ENCODE assay signal across 8 cellular contexts in genomic region chr2:87512864-87513530, GRCh38.
DNase-seq lines count a peak whose midpoint lies in the region; ATAC-seq, FAIRE-seq and TF ChIP-seq lines count a peak whose summit lies in the region.
"Not testable (repeated sequence)": the region's sequence is repeated elsewhere in the genome, so short reads cannot be mapped to it uniquely, and the experiment has no call there.

No MANE protein-coding gene starts in this region.

- not testable (repeated sequence) for H3K9me1 ChIP-seq in K562 (ENCODE audit: control insufficient read depth, insufficient read depth, low read length)

- not testable (repeated sequence) for TF ChIP-seq RAD21 in A549 (conservative IDR thresholded peaks at IDR 0.05 in 1 of 2, IDR thresholded peaks at IDR 0.05 in 1 of 2); K562 (CRISPR knock-in tag; conservative IDR thresholded peaks at IDR 0.05 in 1 of 2, IDR thresholded peaks at IDR 0.05 in 1 of 2)

- not testable (repeated sequence) for H3K36me3 ChIP-seq in OCI-LY7 (ENCODE audit: insufficient read depth, low read length); K562 (ENCODE audit: control insufficient read depth, insufficient read depth, low read length)

- POLR2A ChIA-PET in A549 (lab: Yijun Ruan, JAX); OCI-LY7 (lab: Charles Lee); activated CD4-positive, alpha-beta T cell treated with anti-CD3 and anti-CD28 coated beads, Interleukin-2, amount 10 ng/mL, durations not matched to agents 7 days and 5 days (lab: Charles Lee); K562 (lab: Yijun Ruan, JAX): not testable (repeated sequence)

- H3K4me2 ChIP-seq in A549 (peak overlapping the region; percentile 69), OCI-LY7 (ENCODE audit: low read length) (0 out of 2 replicates have a peak overlapping the region, but pooled peaks have one; percentile 9)
- not testable (repeated sequence) for H3K4me2 ChIP-seq in K562 (ENCODE audit: insufficient read depth, low read length)

- ATAC-seq in A549 (0 out of 6 replicates have a peak, but pooled peaks of 1 of the 2 experiments have one; percentile 18), left lobe of liver (peak; percentile 67)
- ATAC-seq in K562, result not testable (repeated sequence)

- H3K79me2 ChIP-seq in OCI-LY7 (ENCODE audit: insufficient read depth, low read depth, low read length), result not testable (repeated sequence)
- peaks cover 47% of the 10 kb centered on the region for H3K79me2 ChIP-seq in K562 (ENCODE audit: control insufficient read depth, insufficient read depth, low read length)

- not testable (repeated sequence) for H3K9me3 ChIP-seq in A549; OCI-LY7 (ENCODE audit: low read length); K562 (replicated peaks; ENCODE audit: control insufficient read depth, insufficient read depth, low read depth, low read length)

- not testable (repeated sequence) for TF ChIP-seq CTCF in A549 (IDR thresholded peaks at IDR 0.05); OCI-LY7 (conservative IDR thresholded peaks at IDR 0.05; ENCODE audit: low read length); K562 (IDR thresholded peaks at IDR 0.05 in 2 of 3, conservative IDR thresholded peaks at IDR 0.05 in 1 of 3; ENCODE audit: insufficient read depth in 2 of 3, low read depth in 1 of 3, low read length in 3 of 3)

- 3% methylated on average over 5 of the region's 6 CpGs for WGBS in A549 (ENCODE audit: missing lambda C conversion rate)
- 0% methylated on average over 1 of the region's 6 CpGs for WGBS in K562 (ENCODE audit: insufficient coverage, low coverage, missing lambda C conversion rate)

- not testable (repeated sequence) for H3K27me3 Mint-ChIP-seq in activated CD4-positive, alpha-beta T cell treated with anti-CD3 and anti-CD28 coated beads, Interleukin-2, amount 10 ng/mL, durations not matched to agents 7 days and 5 days; activated T-helper 2 cell treated with anti-CD3 and anti-CD28 coated beads, Interferon-gamma antibody, Interleukin-2, Interleukin-4, amounts not matched to agents 10 μg/mL and 5 μg/mL and 100 μg/mL, durations not matched to agents 14 hours and 24 hours and 36 hours (ENCODE audit: low read depth)

- TF ChIP-seq POLR2A in A549 (IDR thresholded peaks at IDR 0.05; ENCODE audit: low read length); K562 (conservative IDR thresholded peaks at IDR 0.05): not testable (repeated sequence)

- not testable (repeated sequence) for H3K36me3 Mint-ChIP-seq in activated CD4-positive, alpha-beta T cell treated with anti-CD3 and anti-CD28 coated beads, Interleukin-2, amount 10 ng/mL, durations not matched to agents 7 days and 5 days (ENCODE audit: low read depth)
- H3K36me3 Mint-ChIP-seq in activated T-helper 2 cell treated with anti-CD3 and anti-CD28 coated beads, Interferon-gamma antibody, Interleukin-2, Interleukin-4, amounts not matched to agents 10 μg/mL and 5 μg/mL and 100 μg/mL, durations not matched to agents 14 hours and 24 hours and 36 hours (ENCODE audit: low read depth), result peaks cover 12% of the 10 kb centered on the region

- TF ChIP-seq EP300 in A549 (IDR thresholded peaks at IDR 0.05); K562 (IDR thresholded peaks at IDR 0.05; ENCODE audit: low read length): not testable (repeated sequence)

- H3K4me1 ChIP-seq in A549 (peaks cover 14% of the 10 kb centered on the region; the same call in 2 of the 3 replicates), OCI-LY7 (ENCODE audit: insufficient read depth, low read length, poor library complexity, severe bottlenecking) (peaks cover 40% of the 10 kb centered on the region)
- H3K4me1 ChIP-seq in K562 (replicated peaks in 1 of 2; ENCODE audit: control insufficient read depth in 2 of 2, insufficient read depth in 2 of 2, low read length in 2 of 2), result not testable (repeated sequence)

- H4K20me1 ChIP-seq in OCI-LY7 (ENCODE audit: insufficient read depth, low read length); K562 (replicated peaks; ENCODE audit: control insufficient read depth, insufficient read depth, low read length): not testable (repeated sequence)

- peak overlapping the region; percentile 31; the same call in 2 of the 3 replicates for H3K4me3 ChIP-seq in A549
- not testable (repeated sequence) for H3K4me3 ChIP-seq in OCI-LY7 (ENCODE audit: low read depth, low read length, poor library complexity, severe bottlenecking); K562

- not testable (repeated sequence) for FAIRE-seq in A549 (lab: Jason Lieb, UNC)
- FAIRE-seq in GM18507 (lab: Jason Lieb, UNC), result peak; percentile 24
- peak; percentile 63 for FAIRE-seq in K562 (lab: Jason Lieb, UNC)

- H3K27ac ChIP-seq in A549, result peak overlapping the region in 1 of 2 experiments; percentile 63; a peak in 2 of 6 replicates
- peak overlapping the region; percentile 73 for H3K27ac ChIP-seq in OCI-LY7 (ENCODE audit: low read depth, low read length, poor library complexity, severe bottlenecking)
- H3K27ac ChIP-seq in K562 (ENCODE audit: extremely low read depth, low read depth, low read length), result 0 out of 3 replicates have a peak overlapping the region, but pooled peaks have one; percentile 61

- not testable (repeated sequence) for H3K9me3 Mint-ChIP-seq in activated CD4-positive, alpha-beta T cell treated with anti-CD3 and anti-CD28 coated beads, Interleukin-2, amount 10 ng/mL, durations not matched to agents 7 days and 5 days; activated T-helper 2 cell treated with anti-CD3 and anti-CD28 coated beads, Interferon-gamma antibody, Interleukin-2, Interleukin-4, amounts not matched to agents 10 μg/mL and 5 μg/mL and 100 μg/mL, durations not matched to agents 14 hours and 24 hours and 36 hours

- CTCF ChIA-PET in A549 (lab: Yijun Ruan, JAX); OCI-LY7 (lab: Charles Lee; ENCODE audit: unreplicated experiment); activated CD4-positive, alpha-beta T cell treated with anti-CD3 and anti-CD28 coated beads, Interleukin-2, amount 10 ng/mL, durations not matched to agents 7 days and 5 days (lab: Charles Lee); K562 (lab: Yijun Ruan, JAX; ENCODE audit: low intra/inter-chr PET ratio): not testable (repeated sequence)

- not testable (repeated sequence) for H3K9me2 ChIP-seq in OCI-LY7 (ENCODE audit: insufficient read depth, low read length)

- not testable (repeated sequence) for H3K4me3 Mint-ChIP-seq in activated CD4-positive, alpha-beta T cell treated with anti-CD3 and anti-CD28 coated beads, Interleukin-2, amount 10 ng/mL, durations not matched to agents 7 days and 5 days
- H3K4me3 Mint-ChIP-seq in activated T-helper 2 cell treated with anti-CD3 and anti-CD28 coated beads, Interferon-gamma antibody, Interleukin-2, Interleukin-4, amounts not matched to agents 10 μg/mL and 5 μg/mL and 100 μg/mL, durations not matched to agents 14 hours and 24 hours and 36 hours (ENCODE audit: low read depth), result peak overlapping the region; percentile 26

- H3K27ac Mint-ChIP-seq in activated CD4-positive, alpha-beta T cell treated with anti-CD3 and anti-CD28 coated beads, Interleukin-2, amount 10 ng/mL, durations not matched to agents 7 days and 5 days, result peak overlapping the region; percentile 69
- H3K27ac Mint-ChIP-seq in activated T-helper 2 cell treated with anti-CD3 and anti-CD28 coated beads, Interferon-gamma antibody, Interleukin-2, Interleukin-4, amounts not matched to agents 10 μg/mL and 5 μg/mL and 100 μg/mL, durations not matched to agents 14 hours and 24 hours and 36 hours, result peak overlapping the region; percentile 81

- H3K4me1 Mint-ChIP-seq in activated CD4-positive, alpha-beta T cell treated with anti-CD3 and anti-CD28 coated beads, Interleukin-2, amount 10 ng/mL, durations not matched to agents 7 days and 5 days, result peaks cover 22% of the 10 kb centered on the region
- peaks cover 25% of the 10 kb centered on the region for H3K4me1 Mint-ChIP-seq in activated T-helper 2 cell treated with anti-CD3 and anti-CD28 coated beads, Interferon-gamma antibody, Interleukin-2, Interleukin-4, amounts not matched to agents 10 μg/mL and 5 μg/mL and 100 μg/mL, durations not matched to agents 14 hours and 24 hours and 36 hours (ENCODE audit: low read depth)

- H2AFZ ChIP-seq in OCI-LY7 (ENCODE audit: low read length); K562 (ENCODE audit: low read depth, low read length): not testable (repeated sequence)

- not testable (repeated sequence) for H3K27me3 ChIP-seq in K562 (ENCODE audit: control insufficient read depth in 2 of 2, insufficient read depth in 2 of 2, low read length in 2 of 2)

- not testable (repeated sequence) for H3K9ac ChIP-seq in K562 (ENCODE audit: insufficient read depth in 1 of 2, low read depth in 2 of 2, low read length in 2 of 2)

- TSS peak; percentile 73 for BruUV-seq in OCI-LY7 (replicated peaks; lab: Mats Ljungman, UMichigan)
- not testable (repeated sequence) for BruUV-seq in K562 (replicated peaks; lab: Mats Ljungman, UMichigan)

- intact Hi-C loops in OCI-LY7 (cut with micrococcal nuclease; ENCODE audit: unreplicated experiment); activated T-helper 2 cell treated with anti-CD3 and anti-CD28 coated beads, Interferon-gamma antibody, Interleukin-2, Interleukin-4, amounts not matched to agents 10 μg/mL and 5 μg/mL and 100 μg/mL, durations not matched to agents 14 hours and 24 hours and 36 hours (cut with micrococcal nuclease); K562 (cut with micrococcal nuclease): not testable (repeated sequence)

- in situ Hi-C loops in K562 (cut with MboI), result not testable (repeated sequence)

- DNase-seq in A549 (ENCODE audit: low read depth in 1 of 2, low spot score in 1 of 2); GM18507 (ENCODE audit: extremely low spot score, insufficient read length, low read depth); OCI-LY7 (ENCODE audit: low spot score); activated CD4-positive, alpha-beta T cell treated with anti-CD3 and anti-CD28 coated beads, Interleukin-2, amount 10 ng/mL, durations not matched to agents 7 days and 5 days; activated T-helper 2 cell treated with anti-CD3 and anti-CD28 coated beads, Interferon-gamma antibody, Interleukin-2, Interleukin-4, amounts not matched to agents 10 μg/mL and 5 μg/mL and 100 μg/mL, durations not matched to agents 14 hours and 24 hours and 36 hours (ENCODE audit: low spot score); K562 (ENCODE audit: extremely low read depth in 1 of 4, low spot score in 3 of 4); left lobe of liver (ENCODE audit: low spot score): not testable (repeated sequence)
- peak; percentile 32 for DNase-seq in renal cortical epithelial cell (ENCODE audit: low read depth)
